15 cellular contexts compared by ENCODE assay signal in genomic region chr12:97464241-97465011, GRCh38. TPM values are rescaled to one million over a fixed set of nuclear protein-coding genes. Genes with fewer than 3 reads are reported as not detected.
A peak's percentile ranks its signal among the peaks of the same experiment; 100 is the strongest.
DNase-seq lines count a peak whose midpoint lies in the region; ATAC-seq and TF ChIP-seq lines count a peak whose summit lies in the region.
"Had no signal": no experiment of that assay in that cellular context is flagged by ENCODE, and none has a peak within 500 bp of the region (broad histone marks: within the 10 kb centered on the region; RNA-seq: fewer than 3 reads in every experiment).

No MANE protein-coding gene starts in this region.

- DNase-seq in heart left ventricle, result no peak
- no peak for DNase-seq in Right ventricle myocardium inferior (ENCODE audit: missing footprints)
- peak; percentile 42 for DNase-seq in astrocyte of the hippocampus (ENCODE audit: low read depth, low spot score)
- no peak for DNase-seq in lower lobe of right lung
- DNase-seq in vagina (ENCODE audit: extremely low spot score in 2 of 2), result no peak
- DNase-seq in testis, result no peak
- no peak for DNase-seq in SK-N-DZ (ENCODE audit: low spot score)
- DNase-seq in D341Med (ENCODE audit: low spot score), result no peak
- DNase-seq: ACHN; activated CD8-positive, alpha-beta memory T cell treated with anti-CD3 and anti-CD28 coated beads, Interleukin-2, amount 50 U/mL, for 4 hours; COR-L47; cortex of kidney; naive thymus-derived CD8-positive, alpha-beta T cell; stimulated activated CD4-positive, alpha-beta T cell treated with anti-CD3 and anti-CD28 coated beads, Interleukin-15, amount 100 ng/mL, for 24 hours had no signal

- H3K4me1 ChIP-seq in heart left ventricle (no peaks in the 10 kb centered on the region), lower lobe of right lung (no peaks in the 10 kb centered on the region), vagina (no peaks in the 10 kb centered on the region), testis (peaks cover 3% of the 10 kb centered on the region)

- ATAC-seq in heart left ventricle (no peak), Right ventricle myocardium inferior (no peak), lower lobe of right lung (no peak)
- ATAC-seq: naive thymus-derived CD8-positive, alpha-beta T cell had no signal

- no peaks in the 10 kb centered on the region for H3K9me3 ChIP-seq in heart left ventricle
- no peaks in the 10 kb centered on the region for H3K9me3 ChIP-seq in lower lobe of right lung
- no peaks in the 10 kb centered on the region for H3K9me3 ChIP-seq in vagina
- no peaks in the 10 kb centered on the region for H3K9me3 ChIP-seq in testis

- no peaks in the 10 kb centered on the region for H3K36me3 ChIP-seq in heart left ventricle
- H3K36me3 ChIP-seq in lower lobe of right lung, result no peaks in the 10 kb centered on the region
- H3K36me3 ChIP-seq in vagina, result no peaks in the 10 kb centered on the region
- H3K36me3 ChIP-seq in testis (ENCODE audit: low read depth, missing control alignments), result no peaks in the 10 kb centered on the region

- H3K27ac ChIP-seq in heart left ventricle, result peak overlapping the region in 6 of 12 donors; percentile 5 to 64 (median 38)
- H3K27ac ChIP-seq in lower lobe of right lung, result no peak overlapping the region
- H3K27ac ChIP-seq in vagina, result peak overlapping the region; percentile 49
- no peak overlapping the region for H3K27ac ChIP-seq in testis

- intact Hi-C loops in heart left ventricle (cut with DNase I) (no loop called here), Right ventricle myocardium inferior (cut with DNase I) (no loop called here), lower lobe of right lung (cut with DNase I) (no loop called here), vagina (cut with DNase I) (no loop called here), testis (cut with DNase I; ENCODE audit: low total_unique reads) (no loop called here)

- TF ChIP-seq POLR2A in heart left ventricle (IDR thresholded peaks at IDR 0.05), result no peak
- TF ChIP-seq POLR2A in vagina (IDR thresholded peaks at IDR 0.05), result no peak
- TF ChIP-seq POLR2A in testis (IDR thresholded peaks at IDR 0.05), result no peak

- 16 to 28% (median 23%) methylated on average over 8 of the region's 8 CpGs for WGBS in heart left ventricle, 4 donors
- 59 to 61% methylated on average over 7 to 8 of the region's 8 CpGs for WGBS in testis, 2 donors

- TF ChIP-seq CTCF in heart left ventricle (IDR thresholded peaks at IDR 0.05) (no peak), lower lobe of right lung (IDR thresholded peaks at IDR 0.05) (no peak), vagina (IDR thresholded peaks at IDR 0.05) (no peak), testis (IDR thresholded peaks at IDR 0.05) (no peak)

- peak overlapping the region in 10 of 12 donors; percentile 9 to 53 (median 34) for H3K4me3 ChIP-seq in heart left ventricle
- peak overlapping the region; percentile 40 for H3K4me3 ChIP-seq in lower lobe of right lung
- H3K4me3 ChIP-seq in vagina, result peak overlapping the region; percentile 30 to 46
- H3K4me3 ChIP-seq in testis, result no peak overlapping the region

- peaks cover 0 to 41% (median 13%) of the 10 kb centered on the region in 9 donors for H3K27me3 ChIP-seq in heart left ventricle
- H3K27me3 ChIP-seq in lower lobe of right lung (ENCODE audit: low read depth), result peaks cover 11% of the 10 kb centered on the region
- no peaks in the 10 kb centered on the region for H3K27me3 ChIP-seq in vagina
- H3K27me3 ChIP-seq in testis, result no peaks in the 10 kb centered on the region

RNA-seq across cellular contexts. Expression of gene RMST, which starts 1.8 kb away (rescaled TPM):
- 1 to 10 TPM in 8 of 9 donors, under 1 TPM in 1; 0.87 to 9.3 (median 2.4) TPM for total RNA-seq in heart left ventricle
- polyA plus RNA-seq in heart left ventricle, result 1 to 10 TPM in 1 of 2 donors, not detected in 1; 1.2 TPM
- 1.1 TPM for total RNA-seq in Right ventricle myocardium inferior
- total RNA-seq in lower lobe of right lung, result 14.6 TPM
- total RNA-seq in vagina, result 73.2 TPM
- 1 to 10 TPM; 4.8 to 6.3 TPM for total RNA-seq in testis
- polyA plus RNA-seq in testis (ENCODE audit: insufficient read depth, low read depth, low replicate concordance), result 4.2 TPM
- 0.05 and 0.50 TPM in 2 replicates for polyA plus RNA-seq in SK-N-DZ (2014; cell fraction: cytosol; rRNA removed)
- 0.25 and 0.92 TPM in 2 replicates for polyA plus RNA-seq in SK-N-DZ (2014; cell fraction: nucleus; rRNA removed)
- total RNA-seq: naive thymus-derived CD8-positive, alpha-beta T cell; SK-MEL-5 had no signal
- polyA plus RNA-seq: naive thymus-derived CD8-positive, alpha-beta T cell had no signal

Comparison
In these comparisons a context has a peak if more than half of its experiments do, and no peak if none do; other contexts are left out.
1. H3K4me3 ChIP-seq: peak in heart left ventricle (10 of 12), lower lobe of right lung (single experiment) and vagina (2 of 2); none in testis (0 of 2).